ENCODE assay signal across 21 cellular contexts in the genomic region with DNA sequence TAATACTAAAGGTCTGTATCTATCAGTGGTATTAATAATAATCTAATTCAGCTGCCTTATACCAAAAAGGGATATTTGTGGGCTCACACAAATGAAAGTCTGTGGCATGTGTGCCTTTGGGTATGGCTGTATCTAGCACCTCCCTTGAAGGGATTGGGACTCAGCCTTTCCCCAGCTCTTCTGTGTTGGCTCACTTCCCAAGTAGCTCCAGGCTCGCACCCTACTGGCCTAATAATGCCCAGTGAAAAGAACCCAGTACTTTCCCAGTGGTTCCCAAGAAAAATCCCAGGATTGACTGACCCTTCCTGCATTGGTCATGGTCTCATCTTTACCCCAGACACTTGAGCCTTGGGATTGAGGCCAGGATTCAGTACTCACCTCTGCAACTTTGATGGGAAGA.
"Had no signal": no experiment of that assay in that cellular context is flagged by ENCODE, and none has a peak within 500 bp of the region (broad histone marks: within the 10 kb centered on the region; RNA-seq: fewer than 3 reads in every experiment).

No MANE protein-coding gene starts in this region.

- H3K9me3 ChIP-seq: SJSA1 had no signal

- H3K9me3 Mint-ChIP-seq: IgD-negative memory B cell had no signal

- H3K27ac ChIP-seq: HL-60, SJSA1, SK-N-MC had no signal

- H3K4me3 Mint-ChIP-seq: IgD-negative memory B cell had no signal

- H3K27me3 Mint-ChIP-seq: IgD-negative memory B cell had no signal

- DNase-seq: KBM-7, MV-4-11, NCI-H1048, NCI-H1105, NCI-H1417, NCI-H1436 treated with DMSO at 0.1 percent for 48 hours, NCI-H1694 treated with DMSO at 0.1 percent for 48 hours, NCI-H1930, NCI-H2081, NCI-H2107, NCI-H2227 treated with DMSO at 0.1 percent for 48 hours, NCI-H524, NCI-H526 treated with DMSO at 0.1 percent for 48 hours, NCI-H774, Right ventricle myocardium superior, RPMI8226, SIG-M5 had no signal

- H3K27me3 ChIP-seq: SJSA1 had no signal

- H3K4me3 ChIP-seq: SJSA1, SK-N-MC had no signal

- H3K4me1 ChIP-seq: SJSA1 had no signal

- H3K27ac Mint-ChIP-seq: IgD-negative memory B cell had no signal
